In genomic region chr11:70695086-70695960, GRCh38 we compare ENCODE assay signal across 24 cellular contexts.
"Had no signal": no experiment of that assay in that cellular context is flagged by ENCODE, and none has a peak within 500 bp of the region (broad histone marks: within the 10 kb centered on the region; RNA-seq: fewer than 3 reads in every experiment).

No MANE protein-coding gene starts in this region.

- H3K27me3 ChIP-seq: brain microvascular endothelial cell, esophagus muscularis mucosa, gastroesophageal sphincter, hepatocyte, ovary, right lobe of liver, tibial nerve had no signal

- DNase-seq: activated CD4-positive, alpha-beta T cell treated with anti-CD3 and anti-CD28 coated beads for 36 hours; activated CD4-positive, alpha-beta T cell treated with anti-CD3 and anti-CD28 coated beads, Interleukin-2, amount 50 U/mL, for 4 hours; activated CD4-positive, CD25-positive, alpha-beta regulatory T cell; activated effector memory CD4-positive, alpha-beta T cell treated with Interleukin-2 at 50 U/mL for 16 hours; activated naive CD4-positive, alpha-beta T cell treated with Interleukin-2 at 50 U/mL for 16 hours; brain microvascular endothelial cell; endodermal cell; left colon; natural killer cell; ovary; right lobe of liver; stimulated activated CD4-positive, alpha-beta T cell treated with anti-CD3 and anti-CD28 coated beads, Interleukin-4, amount 100 ng/mL, for 4 hours; stimulated activated CD8-positive, alpha-beta memory T cell treated with anti-CD3 and anti-CD28 coated beads, Interleukin-4, amount 100 ng/mL, for 48 hours; stimulated activated naive B cell treated with anti-CD40 and anti-IgM and Interleukin-4, amounts not matched to agents 10 μg/mL and 1 μg/mL and 100 μg/mL, for 72 hours; T-helper 1 cell had no signal

- H3K27ac Mint-ChIP-seq: activated CD4-positive, alpha-beta T cell treated with anti-CD3 and anti-CD28 coated beads for 36 hours; activated naive CD8-positive, alpha-beta T cell; endodermal cell; memory B cell; natural killer cell; progenitor cell of endocrine pancreas; stimulated activated naive B cell treated with anti-CD40 and anti-IgM and Interleukin-4, amounts not matched to agents 10 μg/mL and 1 μg/mL and 100 μg/mL, for 72 hours; T-helper 2 cell treated with Interferon-gamma antibody and Interleukin-4, amounts not matched to agents 5 μg/mL and 100 μg/mL, for 36 hours had no signal

- H3K4me1 Mint-ChIP-seq: activated CD4-positive, alpha-beta T cell treated with anti-CD3 and anti-CD28 coated beads for 36 hours; memory B cell; natural killer cell; stimulated activated naive B cell treated with anti-CD40 and anti-IgM and Interleukin-4, amounts not matched to agents 10 μg/mL and 1 μg/mL and 100 μg/mL, for 72 hours had no signal

- ATAC-seq: activated CD4-positive, alpha-beta T cell treated with anti-CD3 and anti-CD28 coated beads for 36 hours; gastroesophageal sphincter; left colon; natural killer cell; right lobe of liver; stimulated activated naive B cell treated with anti-CD40 and anti-IgM and Interleukin-4, amounts not matched to agents 10 μg/mL and 1 μg/mL and 100 μg/mL, for 72 hours had no signal

- H3K27ac ChIP-seq: brain microvascular endothelial cell, esophagus muscularis mucosa, gastroesophageal sphincter, hepatocyte, ovary, right lobe of liver, skin epidermis, tibial nerve had no signal

- H3K4me1 ChIP-seq: esophagus muscularis mucosa, gastroesophageal sphincter, right lobe of liver, tibial nerve had no signal

- H3K4me3 ChIP-seq: esophagus muscularis mucosa, gastroesophageal sphincter, hepatocyte, ovary, right lobe of liver, skin epidermis, tibial nerve had no signal

- H3K4me3 Mint-ChIP-seq: activated CD4-positive, alpha-beta T cell treated with anti-CD3 and anti-CD28 coated beads for 36 hours; activated naive CD8-positive, alpha-beta T cell; endodermal cell; memory B cell; natural killer cell; stimulated activated naive B cell treated with anti-CD40 and anti-IgM and Interleukin-4, amounts not matched to agents 10 μg/mL and 1 μg/mL and 100 μg/mL, for 72 hours; T-helper 2 cell treated with Interferon-gamma antibody and Interleukin-4, amounts not matched to agents 5 μg/mL and 100 μg/mL, for 36 hours had no signal

- H3K9me3 ChIP-seq: esophagus muscularis mucosa, ovary, right lobe of liver had no signal

- H3K36me3 Mint-ChIP-seq: activated naive CD8-positive, alpha-beta T cell; memory B cell; natural killer cell; stimulated activated naive B cell treated with anti-CD40 and anti-IgM and Interleukin-4, amounts not matched to agents 10 μg/mL and 1 μg/mL and 100 μg/mL, for 72 hours had no signal

- H3K9me3 Mint-ChIP-seq: endodermal cell; natural killer cell; T-helper 2 cell treated with Interferon-gamma antibody and Interleukin-4, amounts not matched to agents 5 μg/mL and 100 μg/mL, for 36 hours had no signal

- H3K36me3 ChIP-seq: brain microvascular endothelial cell, ovary, right lobe of liver, tibial nerve had no signal

- H3K27me3 Mint-ChIP-seq: activated naive CD8-positive, alpha-beta T cell; progenitor cell of endocrine pancreas had no signal
